In the genomic region with DNA sequence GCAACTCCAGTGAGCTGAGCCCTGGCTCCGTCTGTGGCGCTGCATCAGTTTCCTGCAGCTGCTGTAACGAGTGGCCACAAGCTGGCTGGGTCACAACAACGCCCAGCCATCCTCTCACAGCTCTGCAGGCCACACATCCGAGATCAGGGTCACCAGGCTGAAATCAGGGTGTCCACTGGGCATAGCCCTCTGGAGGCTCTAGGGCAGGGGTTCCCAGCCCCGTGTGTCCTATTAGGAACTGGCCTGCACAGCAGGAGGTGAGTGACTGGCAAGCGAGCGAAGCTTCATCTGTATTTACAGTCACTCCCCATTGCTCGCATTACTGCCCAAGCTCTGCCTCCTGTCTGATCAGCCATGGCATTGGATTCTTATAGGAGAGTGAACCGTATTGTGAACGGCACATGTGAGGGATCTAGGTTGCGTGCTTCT, we compare ENCODE assay signal across 16 cellular contexts.
DNase-seq lines count a peak whose midpoint lies in the region; ATAC-seq, FAIRE-seq and TF ChIP-seq lines count a peak whose summit lies in the region.
"Had no signal": no experiment of that assay in that cellular context is flagged by ENCODE, and none has a peak within 500 bp of the region (broad histone marks: within the 10 kb centered on the region; RNA-seq: fewer than 3 reads in every experiment).

No MANE protein-coding gene starts in this region.

- H3K4me1 ChIP-seq in BLaER1 treated with 17β-estradiol and CSF1 and Interleukin-3, amounts not matched to agents 10 nM and 100 nM, result peaks cover 71 to 93% (median 86%) of the 10 kb centered on the region in 10 experiments
- H3K4me1 ChIP-seq in OCI-LY1 (ENCODE audit: insufficient read depth, low read length, severe bottlenecking) (peaks cover 42% of the 10 kb centered on the region), endothelial cell of umbilical vein (ENCODE audit: control insufficient read depth, extremely low read depth, insufficient read depth, low read length) (peaks cover 19% of the 10 kb centered on the region), lower lobe of right lung (peaks cover 53% of the 10 kb centered on the region)

- H3K9me1 ChIP-seq in endothelial cell of umbilical vein (replicated peaks; ENCODE audit: control insufficient read depth, extremely low read depth, insufficient read depth, low read length), result no peaks in the 10 kb centered on the region

- intact Hi-C loops in endothelial cell of umbilical vein (cut with micrococcal nuclease), result no loop called here
- intact Hi-C loops in posterior vena cava (cut with DNase I), result loop anchor here in 1 of 2 donors (5.0 kb wide), 1 partner anchor 35 kb away; no protein-coding TSS in a partner anchor
- intact Hi-C loops in lower lobe of right lung (cut with DNase I), result no loop called here

- no TSS peak for BruUV-seq in endothelial cell of umbilical vein (replicated peaks; lab: Mats Ljungman, UMichigan)

- H3K9ac ChIP-seq in BLaER1 treated with 17β-estradiol and CSF1 and Interleukin-3, amounts not matched to agents 10 nM and 100 nM, result peak overlapping the region in 1 of 11 experiments; percentile 59; a peak in 2 of 22 replicates
- H3K9ac ChIP-seq in OCI-LY1 (ENCODE audit: low read length) (no peak overlapping the region), endothelial cell of umbilical vein (replicated peaks; ENCODE audit: extremely low read depth, insufficient read depth, low read length) (no peak overlapping the region)

- H3K27ac ChIP-seq in BLaER1 treated with 17β-estradiol and CSF1 and Interleukin-3, amounts not matched to agents 10 nM and 100 nM, result peak overlapping the region in 5 of 11 experiments; percentile 16 to 64 (median 55); a peak in 5 of 22 replicates
- H3K27ac ChIP-seq in OCI-LY1 (ENCODE audit: low read depth, low read length, poor library complexity, severe bottlenecking) (peak overlapping the region; percentile 25), endothelial cell of umbilical vein (ENCODE audit: insufficient read depth, low read depth, low read length) (no peak overlapping the region), lower lobe of right lung (no peak overlapping the region)

- no peak overlapping the region for H2AFZ ChIP-seq in OCI-LY1 (ENCODE audit: low read length)
- H2AFZ ChIP-seq in endothelial cell of umbilical vein (ENCODE audit: low read depth, low read length), result no peak overlapping the region

- dilution Hi-C loops in endothelial cell of umbilical vein (cut with MboI; ENCODE audit: extremely low pct_ligation_motif_present, low sequenced_read_pairs), result no loop called here

- no peak for TF ChIP-seq POLR2A in endothelial cell of umbilical vein (IDR thresholded peaks at IDR 0.05; ENCODE audit: low read depth, low read length)
- no peak for TF ChIP-seq POLR2A in GM18505 (IDR thresholded peaks at IDR 0.05; ENCODE audit: borderline replicate concordance, extremely low read depth, insufficient read depth, insufficient read length)

- H3K9me3 ChIP-seq in BLaER1 treated with 17β-estradiol and CSF1 and Interleukin-3, amounts not matched to agents 10 nM and 100 nM (replicated peaks in 1 of 11), result no peaks in the 10 kb centered on the region
- H3K9me3 ChIP-seq in OCI-LY1 (ENCODE audit: low read length) (no peaks in the 10 kb centered on the region), endothelial cell of umbilical vein (replicated peaks; ENCODE audit: control insufficient read depth, insufficient read depth, low read length) (no peaks in the 10 kb centered on the region), lower lobe of right lung (no peaks in the 10 kb centered on the region)
- H3K9me3 ChIP-seq: heart left ventricle had no signal

- H3K9me2 ChIP-seq in OCI-LY1 (ENCODE audit: low read depth, low read length), result no peaks in the 10 kb centered on the region

- peak; percentile 16 for DNase-seq in endothelial cell of umbilical vein (ENCODE audit: low read depth, low spot score)
- DNase-seq in posterior vena cava (ENCODE audit: low spot score), result peak; percentile 51
- no peak for DNase-seq in lower lobe of right lung
- no peak for DNase-seq in GDM1 (lab: John Stamatoyannopoulos, UW)
- DNase-seq in NCI-H1417 treated with DMSO at 0.1 percent for 48 hours (lab: John Stamatoyannopoulos, UW), result no peak
- DNase-seq: activated CD8-positive, alpha-beta T cell treated with anti-CD3 and anti-CD28 coated beads, Interleukin-2, amount 10 ng/mL, durations not matched to agents 7 days and 5 days; DMS153; NCI-H187 treated with DMSO at 0.1 percent for 48 hours; NCI-H446 treated with DMSO at 0.1 percent for 48 hours; OCI-M1 had no signal

- no peaks in the 10 kb centered on the region for H3K36me3 ChIP-seq in BLaER1 treated with 17β-estradiol and CSF1 and Interleukin-3, amounts not matched to agents 10 nM and 100 nM
- H3K36me3 ChIP-seq in OCI-LY1 (ENCODE audit: insufficient read depth, low read length) (no peaks in the 10 kb centered on the region), endothelial cell of umbilical vein (ENCODE audit: control insufficient read depth in 2 of 2, extremely low read depth in 1 of 2, insufficient read depth in 2 of 2, low read length in 2 of 2) (no peaks in the 10 kb centered on the region), lower lobe of right lung (no peaks in the 10 kb centered on the region)
- H3K36me3 ChIP-seq: heart left ventricle had no signal

- peak; percentile 12 for FAIRE-seq in endothelial cell of umbilical vein (lab: Jason Lieb, UNC)
- FAIRE-seq: keratinocyte, TTC549 had no signal

- POLR2A ChIA-PET in endothelial cell of umbilical vein (lab: Charles Lee), result no interaction called here

- no peak for TF ChIP-seq CTCF in OCI-LY1 (IDR thresholded peaks at IDR 0.05; ENCODE audit: low read length)
- TF ChIP-seq CTCF in endothelial cell of umbilical vein (IDR thresholded peaks at IDR 0.05; ENCODE audit: extremely low read depth in 1 of 2, insufficient read depth in 1 of 2, low read depth in 1 of 2, low read length in 2 of 2), result no peak
- TF ChIP-seq CTCF in lower lobe of right lung (IDR thresholded peaks at IDR 0.05), result no peak

- no peaks in the 10 kb centered on the region for H4K20me1 ChIP-seq in BLaER1 treated with 17β-estradiol and CSF1 and Interleukin-3, amounts not matched to agents 10 nM and 100 nM
- H4K20me1 ChIP-seq in OCI-LY1 (ENCODE audit: insufficient read depth, low read length) (no peaks in the 10 kb centered on the region), endothelial cell of umbilical vein (replicated peaks; ENCODE audit: control insufficient read depth, extremely low read depth, insufficient read depth, low read length) (no peaks in the 10 kb centered on the region)

- peak overlapping the region; percentile 77 to 98 (median 86) for H3K4me2 ChIP-seq in BLaER1 treated with 17β-estradiol and CSF1 and Interleukin-3, amounts not matched to agents 10 nM and 100 nM
- no peak overlapping the region for H3K4me2 ChIP-seq in OCI-LY1 (ENCODE audit: low read length)
- H3K4me2 ChIP-seq in endothelial cell of umbilical vein (ENCODE audit: insufficient read depth, low read length), result no peak overlapping the region

- H3K4me3 ChIP-seq in BLaER1 treated with 17β-estradiol and CSF1 and Interleukin-3, amounts not matched to agents 10 nM and 100 nM, result no peak overlapping the region
- no peak overlapping the region for H3K4me3 ChIP-seq in OCI-LY1 (ENCODE audit: low read depth, low read length, poor library complexity, severe bottlenecking)
- no peak overlapping the region for H3K4me3 ChIP-seq in endothelial cell of umbilical vein (replicated peaks in 1 of 3; ENCODE audit: insufficient read depth in 1 of 3, low read depth in 1 of 3, low read length in 3 of 3)
- H3K4me3 ChIP-seq in lower lobe of right lung, result no peak overlapping the region
- H3K4me3 ChIP-seq: heart left ventricle had no signal

- no peaks in the 10 kb centered on the region for H3K27me3 ChIP-seq in BLaER1 treated with 17β-estradiol and CSF1 and Interleukin-3, amounts not matched to agents 10 nM and 100 nM
- peaks cover 15% of the 10 kb centered on the region; the same call in 1 of the 2 replicates for H3K27me3 ChIP-seq in OCI-LY1 (ENCODE audit: insufficient read depth, low read length)
- H3K27me3 ChIP-seq in endothelial cell of umbilical vein (ENCODE audit: control insufficient read depth in 2 of 2, insufficient read depth in 2 of 2, low read length in 2 of 2), result no peaks in the 10 kb centered on the region
- H3K27me3 ChIP-seq in lower lobe of right lung (ENCODE audit: low read depth), result no peaks in the 10 kb centered on the region
- H3K27me3 ChIP-seq: heart left ventricle had no signal

- H3F3A ChIP-seq in OCI-LY1 (ENCODE audit: insufficient read depth, low read length), result no peaks in the 10 kb centered on the region

- CTCF ChIA-PET in endothelial cell of umbilical vein (lab: Charles Lee), result interaction anchor here (0.6 to 0.7 kb wide), 2 partner anchors 13 to 88 kb away, joined by 3 read pairs; no protein-coding TSS in a partner anchor

- ATAC-seq in lower lobe of right lung, result no peak
- ATAC-seq in GM18505 (IDR thresholded peaks at IDR 0.05; ENCODE audit: unreplicated experiment), result no peak
- ATAC-seq: activated CD8-positive, alpha-beta T cell treated with anti-CD3 and anti-CD28 coated beads, Interleukin-2, amount 10 ng/mL, durations not matched to agents 7 days and 5 days; heart left ventricle had no signal

- H3K79me2 ChIP-seq in OCI-LY1 (ENCODE audit: insufficient read depth, low read length) (no peaks in the 10 kb centered on the region), endothelial cell of umbilical vein (ENCODE audit: control insufficient read depth, insufficient read depth, low read length) (no peaks in the 10 kb centered on the region)

TF ChIP-seq in endothelial cell of umbilical vein, 7 proteins besides CTCF, POLR2A, EP300 and RAD21:
- no peak for TF ChIP-seq JUN (IDR thresholded peaks at IDR 0.05; ENCODE audit: borderline replicate concordance, insufficient read depth, insufficient read length, low read depth)
- TF ChIP-seq, protein P1, sequence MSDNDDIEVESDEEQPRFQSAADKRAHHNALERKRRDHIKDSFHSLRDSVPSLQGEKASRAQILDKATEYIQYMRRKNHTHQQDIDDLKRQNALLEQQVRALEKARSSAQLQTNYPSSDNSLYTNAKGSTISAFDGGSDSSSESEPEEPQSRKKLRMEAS (IDR thresholded peaks at IDR 0.05; ENCODE audit: insufficient read depth, insufficient read length), result no peak
- no peak for TF ChIP-seq FOS (IDR thresholded peaks at IDR 0.05; ENCODE audit: borderline replicate concordance, insufficient read depth, low read length)
- TF ChIP-seq EZH2 (IDR thresholded peaks at IDR 0.05; ENCODE audit: borderline replicate concordance, low read depth, low read length, severe bottlenecking), result no peak
- no peak for TF ChIP-seq GATA2 (IDR thresholded peaks at IDR 0.05; ENCODE audit: insufficient read depth, insufficient read length, low read depth, low read length)
- no peak for TF ChIP-seq MYC (IDR thresholded peaks at IDR 0.05; ENCODE audit: low read depth, low read length)
- TF ChIP-seq POLR2AphosphoS5 (IDR thresholded peaks at IDR 0.05; ENCODE audit: insufficient read depth, low read depth, low read length), result no peak
TF ChIP-seq in endothelial cell of umbilical vein: peak in this region for 0.

Comparison
In these comparisons a context has a peak if more than half of its experiments do, and no peak if none do; other contexts are left out.
1. H3K4me2 ChIP-seq: peak in BLaER1 treated with 17β-estradiol and CSF1 and Interleukin-3, amounts not matched to agents 10 nM and 100 nM (11 of 11); none in OCI-LY1 (single experiment) and endothelial cell of umbilical vein (single experiment).
2. DNase-seq: peak in endothelial cell of umbilical vein (single experiment) and posterior vena cava (single experiment); none in lower lobe of right lung (single experiment), GDM1 (single experiment) and NCI-H1417 treated with DMSO at 0.1 percent for 48 hours (single experiment).